1 cellular context compared by ENCODE assay signal in the genomic region with DNA sequence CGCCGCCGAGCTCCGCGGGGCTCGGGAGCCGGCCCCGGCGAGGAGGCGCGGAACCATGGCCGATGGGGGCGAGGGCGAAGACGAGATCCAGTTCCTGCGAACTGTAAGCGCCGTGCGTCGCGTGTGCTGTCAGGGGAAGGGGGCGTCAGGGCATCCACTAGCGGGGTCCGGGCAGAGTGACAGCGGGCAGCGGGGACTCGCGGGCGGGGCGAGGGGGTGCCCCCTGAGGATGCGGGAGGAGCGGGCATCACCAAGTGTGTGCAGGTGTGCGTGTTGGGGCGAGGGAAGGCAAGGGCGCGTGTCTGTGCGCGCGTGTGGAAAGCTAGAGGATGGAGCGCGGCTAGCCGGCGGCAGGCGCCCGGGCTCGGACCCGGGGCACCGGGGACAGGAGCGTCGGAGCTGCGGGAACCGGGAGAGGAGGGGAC.
TF ChIP-seq lines count a peak whose summit lies in the region.

No MANE protein-coding gene starts in this region.

TF ChIP-seq in A549, 52 proteins besides CTCF, POLR2A, EP300 and RAD21 (continued from another document):
- TF ChIP-seq, protein P1, sequence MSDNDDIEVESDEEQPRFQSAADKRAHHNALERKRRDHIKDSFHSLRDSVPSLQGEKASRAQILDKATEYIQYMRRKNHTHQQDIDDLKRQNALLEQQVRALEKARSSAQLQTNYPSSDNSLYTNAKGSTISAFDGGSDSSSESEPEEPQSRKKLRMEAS (IDR thresholded peaks at IDR 0.05), result no peak
- TF ChIP-seq FOXS1 (CRISPR knock-in tag; IDR thresholded peaks at IDR 0.05) (no peak), CHD2 (IDR thresholded peaks at IDR 0.05; ENCODE audit: low read length, partially characterized antibody) (no peak)
- TF ChIP-seq, protein P2, sequence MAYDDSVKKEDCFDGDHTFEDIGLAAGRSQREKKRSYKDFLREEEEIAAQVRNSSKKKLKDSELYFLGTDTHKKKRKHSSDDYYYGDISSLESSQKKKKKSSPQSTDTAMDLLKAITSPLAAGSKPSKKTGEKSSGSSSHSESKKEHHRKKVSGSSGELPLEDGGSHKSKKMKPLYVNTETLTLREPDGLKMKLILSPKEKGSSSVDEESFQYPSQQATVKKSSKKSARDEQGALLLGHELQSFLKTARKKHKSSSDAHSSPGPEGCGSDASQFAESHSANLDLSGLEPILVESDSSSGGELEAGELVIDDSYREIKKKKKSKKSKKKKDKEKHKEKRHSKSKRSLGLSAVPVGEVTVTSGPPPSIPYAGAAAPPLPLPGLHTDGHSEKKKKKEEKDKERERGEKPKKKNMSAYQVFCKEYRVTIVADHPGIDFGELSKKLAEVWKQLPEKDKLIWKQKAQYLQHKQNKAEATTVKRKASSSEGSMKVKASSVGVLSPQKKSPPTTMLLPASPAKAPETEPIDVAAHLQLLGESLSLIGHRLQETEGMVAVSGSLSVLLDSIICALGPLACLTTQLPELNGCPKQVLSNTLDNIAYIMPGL (CRISPR knock-in tag; IDR thresholded peaks at IDR 0.05; ENCODE audit: borderline replicate concordance), result no peak
- TF ChIP-seq, protein P3, sequence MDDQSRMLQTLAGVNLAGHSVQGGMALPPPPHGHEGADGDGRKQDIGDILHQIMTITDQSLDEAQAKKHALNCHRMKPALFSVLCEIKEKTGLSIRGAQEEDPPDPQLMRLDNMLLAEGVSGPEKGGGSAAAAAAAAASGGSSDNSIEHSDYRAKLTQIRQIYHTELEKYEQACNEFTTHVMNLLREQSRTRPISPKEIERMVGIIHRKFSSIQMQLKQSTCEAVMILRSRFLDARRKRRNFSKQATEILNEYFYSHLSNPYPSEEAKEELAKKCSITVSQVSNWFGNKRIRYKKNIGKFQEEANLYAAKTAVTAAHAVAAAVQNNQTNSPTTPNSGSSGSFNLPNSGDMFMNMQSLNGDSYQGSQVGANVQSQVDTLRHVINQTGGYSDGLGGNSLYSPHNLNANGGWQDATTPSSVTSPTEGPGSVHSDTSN (IDR thresholded peaks at IDR 0.05), result no peak
